In genomic region chr17:73798111-73798748, GRCh38 we compare ENCODE assay signal across 1 cellular context.
TF ChIP-seq lines count a peak whose summit lies in the region.

No MANE protein-coding gene starts in this region.

TF ChIP-seq in HepG2, 621 proteins besides CTCF, POLR2A, EP300 and RAD21 (continued from another document and continues in another):
- peak; percentile 82; the same call in 1 of the 2 replicates for TF ChIP-seq MIER3 (CRISPR knock-in tag; IDR thresholded peaks at IDR 0.05; ENCODE audit: borderline replicate concordance)
- no peak for TF ChIP-seq GRHL1 (CRISPR knock-in tag; conservative IDR thresholded peaks at IDR 0.05)
- TF ChIP-seq HMG20A (CRISPR knock-in tag; IDR thresholded peaks at IDR 0.05; ENCODE audit: borderline replicate concordance), result peak; percentile 98
- TF ChIP-seq ZNF136 (CRISPR knock-in tag; IDR thresholded peaks at IDR 0.05; ENCODE audit: low read depth), result no peak; the same call in 1 of the 2 replicates
- TF ChIP-seq ZZZ3 (CRISPR knock-in tag; IDR thresholded peaks at IDR 0.05; ENCODE audit: borderline replicate concordance), result no peak
- TF ChIP-seq SMAD3 (CRISPR knock-in tag; IDR thresholded peaks at IDR 0.05), result peak; percentile 92
- TF ChIP-seq TEAD3 (CRISPR knock-in tag; optimal IDR thresholded peaks at IDR 0.05; ENCODE audit: borderline replicate concordance), result peak; percentile 83
- TF ChIP-seq ZNF784 (CRISPR knock-in tag; IDR thresholded peaks at IDR 0.05; ENCODE audit: borderline replicate concordance), result no peak
- peak; percentile 93; the same call in 1 of the 2 replicates for TF ChIP-seq TOE1 (CRISPR knock-in tag; IDR thresholded peaks at IDR 0.05)
- TF ChIP-seq SNRNP70 (IDR thresholded peaks at IDR 0.05; ENCODE audit: low read depth, low read length), result no peak
- TF ChIP-seq ZFP91 (CRISPR knock-in tag; IDR thresholded peaks at IDR 0.05; ENCODE audit: borderline replicate concordance), result no peak
- TF ChIP-seq CEBPB (IDR thresholded peaks at IDR 0.05; ENCODE audit: borderline replicate concordance, low read depth, low read length), result peak; percentile 98
- TF ChIP-seq PPARG (CRISPR knock-in tag; conservative IDR thresholded peaks at IDR 0.05), result peak; percentile 77
- TF ChIP-seq GATAD1 (CRISPR knock-in tag; IDR thresholded peaks at IDR 0.05), result peak; percentile 69; the same call in 1 of the 2 replicates
- TF ChIP-seq JDP2 (CRISPR knock-in tag; IDR thresholded peaks at IDR 0.05; ENCODE audit: borderline replicate concordance), result no peak; the same call in 1 of the 2 replicates
- TF ChIP-seq ZNF460 (CRISPR knock-in tag; IDR thresholded peaks at IDR 0.05; ENCODE audit: borderline replicate concordance), result no peak
- TF ChIP-seq ZNF615 (CRISPR knock-in tag; IDR thresholded peaks at IDR 0.05; ENCODE audit: borderline replicate concordance), result no peak; the same call in 1 of the 2 replicates
- no peak for TF ChIP-seq MAF1 (CRISPR knock-in tag; IDR thresholded peaks at IDR 0.05; ENCODE audit: borderline replicate concordance)
- TF ChIP-seq XRCC5 (optimal IDR thresholded peaks at IDR 0.05; ENCODE audit: low read length), result peak; percentile 67
- TF ChIP-seq ZNF367 (CRISPR knock-in tag; IDR thresholded peaks at IDR 0.05; ENCODE audit: borderline replicate concordance), result no peak
- TF ChIP-seq HNRNPUL1 (IDR thresholded peaks at IDR 0.05; ENCODE audit: low read depth, low read length), result no peak
- TF ChIP-seq NFIC (IDR thresholded peaks at IDR 0.05; ENCODE audit: low read length), result peak; percentile 99
- peak; percentile 76; the same call in 1 of the 2 replicates for TF ChIP-seq RCOR2 (CRISPR knock-in tag; IDR thresholded peaks at IDR 0.05)
- no peak for TF ChIP-seq RNF2 (conservative IDR thresholded peaks at IDR 0.05; ENCODE audit: low read depth)
- peak; percentile 62; the same call in 1 of the 2 replicates for TF ChIP-seq RFXAP (CRISPR knock-in tag; IDR thresholded peaks at IDR 0.05; ENCODE audit: borderline replicate concordance)
- no peak for TF ChIP-seq E2F5 (CRISPR knock-in tag; conservative IDR thresholded peaks at IDR 0.05)
- TF ChIP-seq FOXO1 (CRISPR knock-in tag; IDR thresholded peaks at IDR 0.05), result peak; percentile 96
- no peak for TF ChIP-seq ZNF18 (CRISPR knock-in tag; IDR thresholded peaks at IDR 0.05; ENCODE audit: insufficient replicate concordance)
- TF ChIP-seq SIN3A (IDR thresholded peaks at IDR 0.05; ENCODE audit: borderline replicate concordance, low read depth, low read length), result 0 out of 2 replicates have a peak, but pooled peaks have one; percentile 64
- TF ChIP-seq ZNF225 (CRISPR knock-in tag; IDR thresholded peaks at IDR 0.05), result no peak
- TF ChIP-seq, protein P1, sequence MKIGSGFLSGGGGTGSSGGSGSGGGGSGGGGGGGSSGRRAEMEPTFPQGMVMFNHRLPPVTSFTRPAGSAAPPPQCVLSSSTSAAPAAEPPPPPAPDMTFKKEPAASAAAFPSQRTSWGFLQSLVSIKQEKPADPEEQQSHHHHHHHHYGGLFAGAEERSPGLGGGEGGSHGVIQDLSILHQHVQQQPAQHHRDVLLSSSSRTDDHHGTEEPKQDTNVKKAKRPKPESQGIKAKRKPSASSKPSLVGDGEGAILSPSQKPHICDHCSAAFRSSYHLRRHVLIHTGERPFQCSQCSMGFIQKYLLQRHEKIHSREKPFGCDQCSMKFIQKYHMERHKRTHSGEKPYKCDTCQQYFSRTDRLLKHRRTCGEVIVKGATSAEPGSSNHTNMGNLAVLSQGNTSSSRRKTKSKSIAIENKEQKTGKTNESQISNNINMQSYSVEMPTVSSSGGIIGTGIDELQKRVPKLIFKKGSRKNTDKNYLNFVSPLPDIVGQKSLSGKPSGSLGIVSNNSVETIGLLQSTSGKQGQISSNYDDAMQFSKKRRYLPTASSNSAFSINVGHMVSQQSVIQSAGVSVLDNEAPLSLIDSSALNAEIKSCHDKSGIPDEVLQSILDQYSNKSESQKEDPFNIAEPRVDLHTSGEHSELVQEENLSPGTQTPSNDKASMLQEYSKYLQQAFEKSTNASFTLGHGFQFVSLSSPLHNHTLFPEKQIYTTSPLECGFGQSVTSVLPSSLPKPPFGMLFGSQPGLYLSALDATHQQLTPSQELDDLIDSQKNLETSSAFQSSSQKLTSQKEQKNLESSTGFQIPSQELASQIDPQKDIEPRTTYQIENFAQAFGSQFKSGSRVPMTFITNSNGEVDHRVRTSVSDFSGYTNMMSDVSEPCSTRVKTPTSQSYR (CRISPR knock-in tag; IDR thresholded peaks at IDR 0.05; ENCODE audit: borderline replicate concordance), result peak; percentile 18; the same call in 1 of the 2 replicates
- no peak for TF ChIP-seq MTF1 (CRISPR knock-in tag; IDR thresholded peaks at IDR 0.05)
- TF ChIP-seq, protein P2, sequence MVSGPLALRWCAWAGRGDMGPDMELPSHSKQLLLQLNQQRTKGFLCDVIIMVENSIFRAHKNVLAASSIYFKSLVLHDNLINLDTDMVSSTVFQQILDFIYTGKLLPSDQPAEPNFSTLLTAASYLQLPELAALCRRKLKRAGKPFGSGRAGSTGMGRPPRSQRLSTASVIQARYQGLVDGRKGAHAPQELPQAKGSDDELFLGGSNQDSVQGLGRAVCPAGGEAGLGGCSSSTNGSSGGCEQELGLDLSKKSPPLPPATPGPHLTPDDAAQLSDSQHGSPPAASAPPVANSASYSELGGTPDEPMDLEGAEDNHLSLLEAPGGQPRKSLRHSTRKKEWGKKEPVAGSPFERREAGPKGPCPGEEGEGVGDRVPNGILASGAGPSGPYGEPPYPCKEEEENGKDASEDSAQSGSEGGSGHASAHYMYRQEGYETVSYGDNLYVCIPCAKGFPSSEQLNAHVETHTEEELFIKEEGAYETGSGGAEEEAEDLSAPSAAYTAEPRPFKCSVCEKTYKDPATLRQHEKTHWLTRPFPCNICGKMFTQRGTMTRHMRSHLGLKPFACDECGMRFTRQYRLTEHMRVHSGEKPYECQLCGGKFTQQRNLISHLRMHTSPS (CRISPR knock-in tag; IDR thresholded peaks at IDR 0.05; ENCODE audit: low read depth), result no peak; the same call in 1 of the 2 replicates
- no peak for TF ChIP-seq ETS1 (CRISPR knock-in tag; IDR thresholded peaks at IDR 0.05)
- 0 out of 2 replicates have a peak, but pooled peaks have one; percentile 17 for TF ChIP-seq ZNF343 (CRISPR knock-in tag; IDR thresholded peaks at IDR 0.05)
- TF ChIP-seq ZNF616 (CRISPR knock-in tag; IDR thresholded peaks at IDR 0.05; ENCODE audit: low read depth), result no peak
- peak; percentile 67; the same call in 1 of the 2 replicates for TF ChIP-seq HOMEZ (CRISPR knock-in tag; IDR thresholded peaks at IDR 0.05; ENCODE audit: low read depth)
- no peak for TF ChIP-seq MTA1 (CRISPR knock-in tag; IDR thresholded peaks at IDR 0.05; ENCODE audit: borderline replicate concordance)
- TF ChIP-seq TFE3 (CRISPR knock-in tag; IDR thresholded peaks at IDR 0.05), result peak; percentile 84
- TF ChIP-seq, protein P3, sequence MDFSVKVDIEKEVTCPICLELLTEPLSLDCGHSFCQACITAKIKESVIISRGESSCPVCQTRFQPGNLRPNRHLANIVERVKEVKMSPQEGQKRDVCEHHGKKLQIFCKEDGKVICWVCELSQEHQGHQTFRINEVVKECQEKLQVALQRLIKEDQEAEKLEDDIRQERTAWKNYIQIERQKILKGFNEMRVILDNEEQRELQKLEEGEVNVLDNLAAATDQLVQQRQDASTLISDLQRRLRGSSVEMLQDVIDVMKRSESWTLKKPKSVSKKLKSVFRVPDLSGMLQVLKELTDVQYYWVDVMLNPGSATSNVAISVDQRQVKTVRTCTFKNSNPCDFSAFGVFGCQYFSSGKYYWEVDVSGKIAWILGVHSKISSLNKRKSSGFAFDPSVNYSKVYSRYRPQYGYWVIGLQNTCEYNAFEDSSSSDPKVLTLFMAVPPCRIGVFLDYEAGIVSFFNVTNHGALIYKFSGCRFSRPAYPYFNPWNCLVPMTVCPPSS (IDR thresholded peaks at IDR 0.05), result no peak
- TF ChIP-seq ZMYM2 (CRISPR knock-in tag; IDR thresholded peaks at IDR 0.05), result no peak
- TF ChIP-seq, protein P4, sequence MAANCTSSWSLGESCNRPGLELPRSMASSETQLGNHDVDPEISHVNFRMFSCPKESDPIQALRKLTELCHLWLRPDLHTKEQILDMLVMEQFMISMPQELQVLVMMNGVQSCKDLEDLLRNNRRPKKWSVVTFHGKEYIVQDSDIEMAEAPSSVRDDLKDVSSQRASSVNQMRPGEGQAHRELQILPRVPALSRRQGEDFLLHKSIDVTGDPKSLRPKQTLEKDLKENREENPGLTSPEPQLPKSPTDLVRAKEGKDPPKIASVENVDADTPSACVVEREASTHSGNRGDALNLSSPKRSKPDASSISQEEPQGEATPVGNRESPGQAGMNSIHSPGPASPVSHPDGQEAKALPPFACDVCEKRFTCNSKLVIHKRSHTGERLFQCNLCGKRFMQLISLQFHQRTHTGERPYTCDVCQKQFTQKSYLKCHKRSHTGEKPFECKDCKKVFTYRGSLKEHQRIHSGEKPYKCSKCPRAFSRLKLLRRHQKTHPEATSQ (CRISPR knock-in tag; IDR thresholded peaks at IDR 0.05; ENCODE audit: borderline replicate concordance), result no peak
